ENCODE assay signal across 31 cellular contexts in the genomic region with DNA sequence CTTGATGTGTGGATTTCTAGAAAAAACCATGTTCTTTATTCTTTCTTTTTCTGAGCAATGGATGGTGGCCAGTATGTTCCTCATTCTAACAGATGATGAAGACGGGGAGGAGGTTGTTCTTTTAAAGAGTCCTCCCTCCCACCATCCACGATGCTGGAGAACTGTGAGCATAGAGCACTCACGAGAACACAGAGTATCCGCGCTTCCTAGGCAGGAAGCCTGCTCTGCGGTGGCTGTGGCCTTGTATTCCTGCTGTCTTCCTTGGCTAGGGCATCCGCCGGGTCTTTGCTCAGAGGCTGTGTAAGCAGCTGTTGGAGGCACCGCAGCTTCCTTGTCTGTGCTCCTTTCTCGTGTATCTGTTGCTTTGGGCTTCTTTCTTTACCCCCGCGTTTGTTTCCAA.
"Had no signal": no experiment of that assay in that cellular context is flagged by ENCODE, and none has a peak within 500 bp of the region (broad histone marks: within the 10 kb centered on the region; RNA-seq: fewer than 3 reads in every experiment).

No MANE protein-coding gene starts in this region.

- DNase-seq: activated CD4-positive, alpha-beta memory T cell treated with anti-CD3 and anti-CD28 coated beads for 36 hours; activated CD4-positive, alpha-beta T cell treated with anti-CD3 and anti-CD28 coated beads, Interleukin-2, amount 10 ng/mL, durations not matched to agents 24 days and 14 days; activated CD4-positive, CD25-positive, alpha-beta regulatory T cell treated with anti-CD3 and anti-CD28 coated beads, Interleukin-2, amount 50 U/mL, for 72 hours; activated CD8-positive, alpha-beta memory T cell treated with anti-CD3 and anti-CD28 coated beads, Interleukin-2, amount 50 U/mL, for 4 hours; activated gamma-delta T cell; activated naive CD4-positive, alpha-beta T cell treated with anti-CD3 and anti-CD28 coated beads, Interleukin-2, amount 50 U/mL, for 16 hours; activated T-cell treated with anti-CD3 and anti-CD28 coated beads, Interleukin-2, amount 50 U/mL, for 1 hour; amniotic stem cell; central memory CD4-positive, alpha-beta T cell; effector CD4-positive, alpha-beta T cell; foreskin keratinocyte; kidney; left colon; midbrain; natural killer cell; ovary; stimulated activated CD4-positive, alpha-beta T cell treated with anti-CD3 and anti-CD28 coated beads, Interleukin-15, amount 100 ng/mL, for 24 hours; stimulated activated CD4-positive, alpha-beta T cell treated with anti-CD3 and anti-CD28 coated beads, Interleukin-2, amount 100 ng/mL, for 24 hours; stimulated activated naive B cell treated with anti-CD40 and anti-IgM and Interleukin-4, amounts not matched to agents 10 μg/mL and 1 μg/mL and 100 μg/mL, for 72 hours; stomach; T-helper 17 cell; T1000 had no signal

- H3K27me3 ChIP-seq: breast epithelium, esophagus muscularis mucosa, foreskin keratinocyte, hepatocyte, neutrophil, ovary, right atrium auricular region, stomach, suprapubic skin, tibial nerve had no signal

- H3K4me2 ChIP-seq: hepatocyte had no signal

- H2AFZ ChIP-seq: hepatocyte had no signal

- H3K4me1 ChIP-seq: foreskin keratinocyte had no signal

- H3K79me2 ChIP-seq: hepatocyte had no signal

- H3K4me3 Mint-ChIP-seq: activated CD4-positive, alpha-beta memory T cell treated with anti-CD3 and anti-CD28 coated beads for 36 hours; activated CD4-positive, alpha-beta T cell treated with anti-CD3 and anti-CD28 coated beads, Interleukin-2, amount 10 ng/mL, durations not matched to agents 24 days and 14 days; dendritic cell treated with granulocyte-macrophage colony-stimulating factor and Interleukin-4, amounts not matched to agents 40 ng/mL and 50 ng/mL, for 4 days; natural killer cell; stimulated activated naive B cell treated with anti-CD40 and anti-IgM and Interleukin-4, amounts not matched to agents 10 μg/mL and 1 μg/mL and 100 μg/mL, for 72 hours; T-helper 17 cell had no signal

- H3K9me3 ChIP-seq: breast epithelium, neutrophil, ovary, right atrium auricular region, suprapubic skin, tibial nerve had no signal

- H3K27ac Mint-ChIP-seq: activated CD4-positive, alpha-beta memory T cell treated with anti-CD3 and anti-CD28 coated beads for 36 hours; activated CD4-positive, alpha-beta T cell treated with anti-CD3 and anti-CD28 coated beads, Interleukin-2, amount 10 ng/mL, durations not matched to agents 24 days and 14 days; dendritic cell treated with granulocyte-macrophage colony-stimulating factor and Interleukin-4, amounts not matched to agents 40 ng/mL and 50 ng/mL, for 4 days; natural killer cell; stimulated activated naive B cell treated with anti-CD40 and anti-IgM and Interleukin-4, amounts not matched to agents 10 μg/mL and 1 μg/mL and 100 μg/mL, for 72 hours; T-helper 17 cell had no signal

- H3K27me3 Mint-ChIP-seq: activated CD4-positive, alpha-beta memory T cell treated with anti-CD3 and anti-CD28 coated beads for 36 hours; activated CD4-positive, alpha-beta T cell treated with anti-CD3 and anti-CD28 coated beads, Interleukin-2, amount 10 ng/mL, durations not matched to agents 24 days and 14 days; dendritic cell treated with granulocyte-macrophage colony-stimulating factor and Interleukin-4, amounts not matched to agents 40 ng/mL and 50 ng/mL, for 4 days; stimulated activated naive B cell treated with anti-CD40 and anti-IgM and Interleukin-4, amounts not matched to agents 10 μg/mL and 1 μg/mL and 100 μg/mL, for 72 hours; T-helper 17 cell had no signal

- H3K4me3 ChIP-seq: breast epithelium, esophagus muscularis mucosa, hepatocyte, ovary, right atrium auricular region, stomach, suprapubic skin, tibial nerve had no signal

- H3K36me3 ChIP-seq: breast epithelium, neutrophil, ovary, right atrium auricular region, suprapubic skin had no signal

- H3K27ac ChIP-seq: breast epithelium, esophagus muscularis mucosa, foreskin keratinocyte, hepatocyte, neutrophil, ovary, right atrium auricular region, stomach, suprapubic skin, tibial nerve had no signal

- ATAC-seq: foreskin keratinocyte; left colon; natural killer cell; SK-N-SH treated with all-trans-retinoic acid at 6 μM for 48 hours; stimulated activated naive B cell treated with anti-CD40 and anti-IgM and Interleukin-4, amounts not matched to agents 10 μg/mL and 1 μg/mL and 100 μg/mL, for 72 hours; T-helper 17 cell had no signal

- H3K9me3 Mint-ChIP-seq: activated CD4-positive, alpha-beta memory T cell treated with anti-CD3 and anti-CD28 coated beads for 36 hours; activated CD4-positive, alpha-beta T cell treated with anti-CD3 and anti-CD28 coated beads, Interleukin-2, amount 10 ng/mL, durations not matched to agents 24 days and 14 days; natural killer cell; stimulated activated naive B cell treated with anti-CD40 and anti-IgM and Interleukin-4, amounts not matched to agents 10 μg/mL and 1 μg/mL and 100 μg/mL, for 72 hours had no signal
